Comparison of ENCODE assay signal across 8 cellular contexts in the genomic region with DNA sequence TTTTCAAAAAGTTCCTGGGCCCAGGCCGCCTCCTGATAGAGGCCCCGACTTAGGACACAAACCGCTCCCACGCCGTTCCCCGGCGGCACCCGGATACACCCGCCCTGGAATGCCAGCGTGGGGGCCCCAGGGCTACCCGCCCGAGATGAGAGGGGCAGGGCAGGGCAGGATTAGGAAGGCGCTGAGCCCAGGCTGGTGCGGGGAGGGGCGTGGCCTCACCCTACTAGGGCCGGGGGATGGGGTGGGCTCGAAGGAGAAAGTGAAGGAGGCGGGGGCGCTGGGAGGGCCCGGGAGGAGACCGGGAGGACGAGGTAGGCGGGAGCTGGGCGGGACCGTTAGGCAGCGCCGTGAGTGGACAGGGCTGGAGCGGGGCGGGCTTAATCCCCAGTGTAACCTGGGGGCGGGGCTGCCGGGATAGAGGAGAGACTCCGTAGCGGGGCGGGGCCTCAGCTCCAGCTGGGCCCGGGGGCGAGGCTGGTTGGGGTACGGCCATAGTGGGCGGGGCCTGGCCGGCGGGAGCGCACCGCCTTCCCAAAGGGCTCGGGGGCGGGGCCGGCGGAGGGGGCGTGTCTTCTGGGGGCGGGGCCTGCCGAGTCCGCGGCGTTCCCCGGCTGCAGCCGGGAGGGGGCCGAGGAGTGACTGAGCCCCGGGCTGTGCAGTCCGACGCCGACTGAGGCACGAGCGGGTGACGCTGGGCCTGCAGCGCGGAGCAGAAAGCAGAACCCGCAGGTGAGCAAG. TPM values are rescaled to one million over a fixed set of nuclear protein-coding genes. Genes with fewer than 3 reads are reported as not detected.
A peak's percentile ranks its signal among the peaks of the same experiment; 100 is the strongest.
DNase-seq lines count a peak whose midpoint lies in the region; ATAC-seq and TF ChIP-seq lines count a peak whose summit lies in the region.

A gene with protein sequence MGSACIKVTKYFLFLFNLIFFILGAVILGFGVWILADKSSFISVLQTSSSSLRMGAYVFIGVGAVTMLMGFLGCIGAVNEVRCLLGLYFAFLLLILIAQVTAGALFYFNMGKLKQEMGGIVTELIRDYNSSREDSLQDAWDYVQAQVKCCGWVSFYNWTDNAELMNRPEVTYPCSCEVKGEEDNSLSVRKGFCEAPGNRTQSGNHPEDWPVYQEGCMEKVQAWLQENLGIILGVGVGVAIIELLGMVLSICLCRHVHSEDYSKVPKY (plus strand): TSS at position 656 of the 738 bp plus-strand sequence. CDS start 29,000 bp downstream, outside the sequence.

- H3K4me3 Mint-ChIP-seq in activated B cell treated with CpG ODN at 0.5 μM for 24 hours, result peak within 1 kb of the TSS; percentile 92

- no peaks in the 10 kb centered on the region for H3K9me3 Mint-ChIP-seq in activated B cell treated with CpG ODN at 0.5 μM for 24 hours

- peaks cover 72% of the 10 kb centered on the region for H3K4me1 Mint-ChIP-seq in activated B cell treated with CpG ODN at 0.5 μM for 24 hours

- ATAC-seq in HG03196 (IDR thresholded peaks at IDR 0.05; ENCODE audit: unreplicated experiment) (peak; percentile 68), activated B cell treated with CpG ODN at 0.5 μM for 24 hours (ENCODE audit: low read depth) (peak; percentile 83)

- H3K27ac Mint-ChIP-seq in activated B cell treated with CpG ODN at 0.5 μM for 24 hours, result peak within 1 kb of the TSS; percentile 80

- peak; percentile 17 for TF ChIP-seq CTCF in AG09319 (IDR thresholded peaks at IDR 0.05; ENCODE audit: low read depth, low read length)
- TF ChIP-seq CTCF in activated B cell treated with CpG ODN at 0.5 μM for 24 hours (IDR thresholded peaks at IDR 0.05), result no peak

- TF ChIP-seq POLR2A in GM18951 (IDR thresholded peaks at IDR 0.05; ENCODE audit: extremely low read depth, insufficient read depth, insufficient read length), result peak; percentile 95

- intact Hi-C loops in activated B cell treated with CpG ODN at 0.5 μM for 24 hours (cut with micrococcal nuclease), result loop anchor here (1.0 to 10.0 kb wide), 10 partner anchors 8 to 1367 kb away; a partner anchor contains a TSS

- in situ Hi-C loops in GM18951 (cut with MboI; ENCODE audit: low sequenced_read_pairs, unreplicated experiment), result no loop called here

- CTCF ChIA-PET in activated B cell treated with CpG ODN at 0.5 μM for 24 hours (lab: Charles Lee), result interaction anchor here (1.4 to 13.5 kb wide), 3 partner anchors 8 to 52 kb away, joined by 5 to 398 read pairs (median 9); no protein-coding TSS in a partner anchor

- peaks cover 43% of the 10 kb centered on the region for H3K36me3 Mint-ChIP-seq in activated B cell treated with CpG ODN at 0.5 μM for 24 hours (ENCODE audit: low read depth)

- no peaks in the 10 kb centered on the region for H3K27me3 Mint-ChIP-seq in activated B cell treated with CpG ODN at 0.5 μM for 24 hours

- peak within 1 kb of the TSS; percentile 98 for H3K27ac ChIP-seq in caudate nucleus (ENCODE audit: low read depth, low read length)

- DNase-seq in AG09319 (ENCODE audit: extremely low read depth, low read depth) (peak; percentile 98), NCI-H226 (peak; percentile 96), activated B cell treated with CpG ODN at 0.5 μM for 24 hours (peak; percentile 98), caudate nucleus (lab: John Stamatoyannopoulos, UW) (peak; percentile 58 to 100 (median 99)), inferior parietal cortex (ENCODE audit: extremely low spot score) (peak; percentile 95)
- peak; percentile 97 to 99 for DNase-seq in stimulated activated CD4-positive, alpha-beta T cell treated with anti-CD3 and anti-CD28 coated beads, Interleukin-12 subunit alpha, Interleukin-12 subunit beta, amount 100 ng/mL, for 24 hours (ENCODE audit: low read depth in 2 of 2)

- POLR2A ChIA-PET in activated B cell treated with CpG ODN at 0.5 μM for 24 hours (lab: Charles Lee), result interaction anchor here (0.5 to 17.5 kb wide), 11 partner anchors 9 to 1418 kb away, joined by 3 to 485 read pairs (median 7); no protein-coding TSS in a partner anchor

RNA-seq across cellular contexts. Expression of the gene that starts here (rescaled TPM):
- total RNA-seq in activated B cell treated with CpG ODN at 0.5 μM for 24 hours, result 728 and 770 TPM in 2 replicates

Comparison
In these comparisons a context has a peak if more than half of its experiments do, and no peak if none do; other contexts are left out.
1. Peak in every context shown above with its lines: DNase-seq, ATAC-seq and H3K27ac ChIP-seq.